Comparison of ENCODE assay signal across 33 cellular contexts in the genomic region with DNA sequence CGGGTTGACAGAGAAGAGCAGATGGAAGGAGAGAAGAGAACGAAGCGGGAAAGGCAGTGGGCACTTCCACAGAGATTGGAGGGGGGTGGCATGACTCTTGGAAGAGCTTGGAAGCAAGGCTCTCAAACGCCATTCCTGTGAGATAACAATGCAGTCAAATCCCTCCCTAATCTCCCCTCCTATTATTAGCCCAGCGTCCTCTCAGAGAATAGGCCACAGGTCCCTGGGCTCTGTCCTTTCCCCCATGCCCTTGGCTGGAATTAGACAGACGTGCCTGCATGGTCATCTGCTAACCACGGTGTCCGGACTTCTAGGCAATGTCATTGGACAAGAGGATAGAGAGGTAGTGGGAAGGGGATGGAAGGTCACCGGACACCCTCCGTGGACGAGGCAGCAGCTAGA. TPM values are rescaled to one million over a fixed set of nuclear protein-coding genes. Genes with fewer than 3 reads are reported as not detected.
DNase-seq lines count a peak whose midpoint lies in the region; ATAC-seq and TF ChIP-seq lines count a peak whose summit lies in the region.
"Had no signal": no experiment of that assay in that cellular context is flagged by ENCODE, and none has a peak within 500 bp of the region (broad histone marks: within the 10 kb centered on the region; RNA-seq: fewer than 3 reads in every experiment).

No MANE protein-coding gene starts in this region.

- WGBS in spleen, 5 donors, result 76 to 91% (median 83%) methylated on average over 11 of the region's 11 CpGs

- H3K4me1 Mint-ChIP-seq in activated naive CD4-positive, alpha-beta T cell treated with anti-CD3 and anti-CD28 coated beads, Interleukin-2, amount 10 ng/mL, durations not matched to agents 7 days and 5 days, result peaks cover 2% of the 10 kb centered on the region
- H3K4me1 Mint-ChIP-seq: CD4-positive, CD25-positive, alpha-beta regulatory T cell had no signal

- ATAC-seq in Right ventricle myocardium superior (ENCODE audit: poor library complexity), result peak; percentile 72
- no peak for ATAC-seq in left lobe of liver
- no peak for ATAC-seq in HG03045 (IDR thresholded peaks at IDR 0.05; ENCODE audit: unreplicated experiment)
- ATAC-seq: GM12878 had no signal

- peaks cover 18 to 69% (median 69%) of the 10 kb centered on the region in 3 donors for H3K4me1 ChIP-seq in skeletal muscle tissue (ENCODE audit: control insufficient read depth in 3 of 3, insufficient read depth in 3 of 3, low read length in 3 of 3)
- H3K4me1 ChIP-seq in spleen, result peaks cover 0 to 10% (median 0%) of the 10 kb centered on the region in 6 donors
- H3K4me1 ChIP-seq: ascending aorta had no signal

- H3K4me3 ChIP-seq in skeletal muscle tissue (ENCODE audit: low read length in 3 of 3), result peak overlapping the region; percentile 4 to 65 (median 27)
- H3K4me3 ChIP-seq in spleen, result no peak overlapping the region
- H3K4me3 ChIP-seq: ascending aorta, esophagus squamous epithelium, GM12878, hepatocyte, PC-9, thoracic aorta, vagina had no signal

- peak; percentile 13 for DNase-seq in NCI-H82 (lab: John Stamatoyannopoulos, UW)
- DNase-seq in NCI-H82 treated with DMSO at 0.1 percent for 48 hours (lab: John Stamatoyannopoulos, UW; ENCODE audit: unreplicated experiment), result no peak
- DNase-seq in Right ventricle myocardium superior, result peak; percentile 57
- peak; percentile 23 for DNase-seq in left lobe of liver (ENCODE audit: low spot score)
- no peak for DNase-seq in activated naive CD4-positive, alpha-beta T cell treated with anti-CD3 and anti-CD28 coated beads, Interleukin-2, amount 10 ng/mL, durations not matched to agents 7 days and 5 days
- no peak for DNase-seq in spleen
- DNase-seq: activated CD4-positive, alpha-beta T cell treated with anti-CD3 and anti-CD28 coated beads, Interleukin-2, amount 10 ng/mL, durations not matched to agents 7 days and 5 days; caudate nucleus; CD4-positive, CD25-positive, alpha-beta regulatory T cell; esophagus squamous epithelium; foreskin melanocyte; midbrain; NCI-H1092; PC-9; SHP77 treated with DMSO at 0.1 percent for 48 hours; stimulated activated naive CD4-positive, alpha-beta T cell treated with Interleukin-2 at 50 U/mL for 16 hours; SW 1271; T1000 had no signal

- no peaks in the 10 kb centered on the region for H3K9me3 Mint-ChIP-seq in activated naive CD4-positive, alpha-beta T cell treated with anti-CD3 and anti-CD28 coated beads, Interleukin-2, amount 10 ng/mL, durations not matched to agents 7 days and 5 days
- H3K9me3 Mint-ChIP-seq: activated CD4-positive, alpha-beta T cell treated with anti-CD3 and anti-CD28 coated beads, Interleukin-2, amount 10 ng/mL, durations not matched to agents 7 days and 5 days; dendritic cell treated with granulocyte-macrophage colony-stimulating factor and Interleukin-4, amounts not matched to agents 40 ng/mL and 50 ng/mL, for 4 days; natural killer cell treated with Interleukin-12 subunit alpha and Interleukin-12 subunit beta and Interleukin-15 and Interleukin-18, amount 100 ng/mL, for 72 hours; WTC11 had no signal

- H3K27ac Mint-ChIP-seq in activated naive CD4-positive, alpha-beta T cell treated with anti-CD3 and anti-CD28 coated beads, Interleukin-2, amount 10 ng/mL, durations not matched to agents 7 days and 5 days, result no peak overlapping the region
- H3K27ac Mint-ChIP-seq: activated CD4-positive, alpha-beta T cell treated with anti-CD3 and anti-CD28 coated beads, Interleukin-2, amount 10 ng/mL, durations not matched to agents 7 days and 5 days; activated naive CD8-positive, alpha-beta T cell; dendritic cell treated with granulocyte-macrophage colony-stimulating factor and Interleukin-4, amounts not matched to agents 40 ng/mL and 50 ng/mL, for 4 days; natural killer cell treated with Interleukin-12 subunit alpha and Interleukin-12 subunit beta and Interleukin-15 and Interleukin-18, amount 100 ng/mL, for 72 hours; WTC11 had no signal

- H3K36me3 Mint-ChIP-seq in activated naive CD4-positive, alpha-beta T cell treated with anti-CD3 and anti-CD28 coated beads, Interleukin-2, amount 10 ng/mL, durations not matched to agents 7 days and 5 days, result no peaks in the 10 kb centered on the region
- H3K36me3 Mint-ChIP-seq: activated naive CD8-positive, alpha-beta T cell; CD4-positive, CD25-positive, alpha-beta regulatory T cell; natural killer cell treated with Interleukin-12 subunit alpha and Interleukin-12 subunit beta and Interleukin-15 and Interleukin-18, amount 100 ng/mL, for 72 hours; WTC11 had no signal

- intact Hi-C loops in Right ventricle myocardium superior (cut with DNase I) (no loop called here), spleen (cut with DNase I; ENCODE audit: low total_unique reads) (no loop called here)

- H3K36me3 ChIP-seq in skeletal muscle tissue (ENCODE audit: control insufficient read depth in 3 of 3, insufficient read depth in 3 of 3, low read length in 3 of 3), result no peaks in the 10 kb centered on the region
- no peaks in the 10 kb centered on the region for H3K36me3 ChIP-seq in spleen
- H3K36me3 ChIP-seq: ascending aorta, esophagus squamous epithelium, thoracic aorta, vagina had no signal

- no peak overlapping the region for H3K4me3 Mint-ChIP-seq in activated naive CD4-positive, alpha-beta T cell treated with anti-CD3 and anti-CD28 coated beads, Interleukin-2, amount 10 ng/mL, durations not matched to agents 7 days and 5 days
- H3K4me3 Mint-ChIP-seq: activated CD4-positive, alpha-beta T cell treated with anti-CD3 and anti-CD28 coated beads, Interleukin-2, amount 10 ng/mL, durations not matched to agents 7 days and 5 days; activated naive CD8-positive, alpha-beta T cell; dendritic cell treated with granulocyte-macrophage colony-stimulating factor and Interleukin-4, amounts not matched to agents 40 ng/mL and 50 ng/mL, for 4 days; natural killer cell treated with Interleukin-12 subunit alpha and Interleukin-12 subunit beta and Interleukin-15 and Interleukin-18, amount 100 ng/mL, for 72 hours; WTC11 had no signal

- H3K27me3 Mint-ChIP-seq in activated naive CD4-positive, alpha-beta T cell treated with anti-CD3 and anti-CD28 coated beads, Interleukin-2, amount 10 ng/mL, durations not matched to agents 7 days and 5 days, result peaks cover 26% of the 10 kb centered on the region
- H3K27me3 Mint-ChIP-seq: activated CD4-positive, alpha-beta T cell treated with anti-CD3 and anti-CD28 coated beads, Interleukin-2, amount 10 ng/mL, durations not matched to agents 7 days and 5 days had no signal

- CTCF ChIA-PET in activated naive CD4-positive, alpha-beta T cell treated with anti-CD3 and anti-CD28 coated beads, Interleukin-2, amount 10 ng/mL, durations not matched to agents 7 days and 5 days (lab: Charles Lee), result no interaction called here

- no peak for TF ChIP-seq POLR2A in spleen (IDR thresholded peaks at IDR 0.05)

- H3K27me3 ChIP-seq in skeletal muscle tissue (ENCODE audit: control insufficient read depth in 3 of 3, insufficient read depth in 3 of 3, low read length in 3 of 3) (no peaks in the 10 kb centered on the region), spleen (replicated peaks in 1 of 7) (peaks cover 0 to 13% (median 0%) of the 10 kb centered on the region in 7 donors)
- H3K27me3 ChIP-seq: ascending aorta, esophagus squamous epithelium, hepatocyte, vagina had no signal

- H3K9me3 ChIP-seq in skeletal muscle tissue (ENCODE audit: control insufficient read depth in 3 of 3, low read length in 3 of 3), result no peaks in the 10 kb centered on the region
- H3K9me3 ChIP-seq in spleen, result no peaks in the 10 kb centered on the region
- H3K9me3 ChIP-seq: ascending aorta, esophagus squamous epithelium, thoracic aorta, vagina had no signal

- peak overlapping the region in 2 of 3 donors; percentile 64 to 86 for H3K9ac ChIP-seq in skeletal muscle tissue (ENCODE audit: low read depth in 1 of 3, low read length in 3 of 3)
- H3K9ac ChIP-seq: parathyroid adenoma had no signal

- H3K27ac ChIP-seq in skeletal muscle tissue (ENCODE audit: low read depth, low read length) (peak overlapping the region; percentile 90), spleen (no peak overlapping the region)
- H3K27ac ChIP-seq: 22Rv1, ascending aorta, esophagus squamous epithelium, hepatocyte, parathyroid adenoma, PC-9, thoracic aorta, vagina had no signal

- no peak for TF ChIP-seq CTCF in spleen (IDR thresholded peaks at IDR 0.05 in 8 of 11, conservative IDR thresholded peaks at IDR 0.05 in 3 of 11)

RNA-seq across cellular contexts. Expression of gene MYH7, which starts 8.0 kb away (rescaled TPM):
- total RNA-seq in Right ventricle myocardium superior (11,793 TPM), left lobe of liver (not detected), skeletal muscle tissue (426 TPM), spleen (under 1 TPM in 1 of 7 donors, not detected in 6; 0.09 TPM)
- under 1 TPM; 0.06 to 0.65 (median 0.12) TPM for polyA plus RNA-seq in spleen
- total RNA-seq: ascending aorta; CD4-positive, CD25-positive, alpha-beta regulatory T cell; esophagus squamous epithelium; hepatocyte; natural killer cell treated with Interleukin-12 subunit alpha and Interleukin-12 subunit beta and Interleukin-15 and Interleukin-18, amount 100 ng/mL, for 72 hours; NCI-H460; PC-9; vagina; WTC11 had no signal
- polyA plus RNA-seq: CD4-positive, CD25-positive, alpha-beta regulatory T cell; hepatocyte had no signal

RNA-seq across cellular contexts. Expression of gene NGDN, which starts 26.1 kb away (rescaled TPM):
- total RNA-seq in Right ventricle myocardium superior (17.0 TPM), left lobe of liver (12.1 TPM), skeletal muscle tissue (32.4 TPM), spleen (10 to 100 TPM; 32.7 to 62.7 (median 40.0) TPM)
- 10 to 100 TPM; 39.6 to 48.5 (median 40.6) TPM for polyA plus RNA-seq in spleen

RNA-seq across cellular contexts. Expression of gene MYH6, which starts 35.3 kb away (rescaled TPM):
- total RNA-seq in Right ventricle myocardium superior (4,934 TPM), left lobe of liver (not detected), skeletal muscle tissue (2.1 TPM), spleen (under 1 TPM in 1 of 7 donors, not detected in 6; 0.82 TPM)
- under 1 TPM; 0.35 to 0.44 (median 0.37) TPM for polyA plus RNA-seq in spleen
- total RNA-seq: ascending aorta; CD4-positive, CD25-positive, alpha-beta regulatory T cell; esophagus squamous epithelium; GM12878; hepatocyte; NCI-H460; PC-9; sciatic nerve; thoracic aorta; vagina had no signal
- polyA plus RNA-seq: CD4-positive, CD25-positive, alpha-beta regulatory T cell had no signal

Comparison
In these comparisons a context has a peak if more than half of its experiments do, and no peak if none do; other contexts are left out.
1. DNase-seq: peak in NCI-H82 (single experiment), Right ventricle myocardium superior (single experiment) and left lobe of liver (single experiment); none in NCI-H82 treated with DMSO at 0.1 percent for 48 hours (single experiment), activated naive CD4-positive, alpha-beta T cell treated with anti-CD3 and anti-CD28 coated beads, Interleukin-2, amount 10 ng/mL, durations not matched to agents 7 days and 5 days (single experiment) and spleen (single experiment).
2. H3K4me3 ChIP-seq: peak in skeletal muscle tissue (3 of 3); none in spleen (0 of 8).
3. RNA of gene MYH7, which starts 8.0 kb away (total RNA-seq): 11,793 TPM in Right ventricle myocardium superior (single experiment) and 426 TPM in skeletal muscle tissue (single experiment); not detected in left lobe of liver (single experiment) and 0.09 TPM in spleen; every median in the first group is over 100 times any median in the second.
4. RNA of gene MYH6, which starts 35.3 kb away (total RNA-seq): 4,934 TPM in Right ventricle myocardium superior (single experiment); 2.1 TPM in skeletal muscle tissue (single experiment), not detected in left lobe of liver (single experiment) and 0.82 TPM in spleen; every median in the first group is over 1,000 times any median in the second.